In genomic region chr18:57940166-57940565, GRCh38 we compare ENCODE assay signal across 17 cellular contexts.
DNase-seq lines count a peak whose midpoint lies in the region; ATAC-seq and TF ChIP-seq lines count a peak whose summit lies in the region.
"Had no signal": no experiment of that assay in that cellular context is flagged by ENCODE, and none has a peak within 500 bp of the region (broad histone marks: within the 10 kb centered on the region; RNA-seq: fewer than 3 reads in every experiment).

No MANE protein-coding gene starts in this region.

- ATAC-seq in right cardiac atrium (peak; percentile 74 to 88), GM21717 (IDR thresholded peaks at IDR 0.05; ENCODE audit: unreplicated experiment) (no peak)
- ATAC-seq: GM23338 had no signal

- no peak overlapping the region for H3K9ac ChIP-seq in neural cell (ENCODE audit: low read length)
- H3K9ac ChIP-seq in endodermal cell (ENCODE audit: extremely low read depth, low read length, poor library complexity, severe bottlenecking), result no peak overlapping the region

- no peaks in the 10 kb centered on the region for H3K9me3 Mint-ChIP-seq in endodermal cell
- H3K9me3 Mint-ChIP-seq: GM23338, HFFc6 had no signal

- H3K9me3 ChIP-seq in right cardiac atrium (ENCODE audit: control insufficient read depth, low read length) (no peaks in the 10 kb centered on the region), right atrium auricular region (no peaks in the 10 kb centered on the region), neural cell (ENCODE audit: low read length) (no peaks in the 10 kb centered on the region), endodermal cell (ENCODE audit: control insufficient read depth, low read length) (no peaks in the 10 kb centered on the region)
- H3K9me3 ChIP-seq: BE2C had no signal

- 38% methylated on average over 4 of the region's 4 CpGs for WGBS in right cardiac atrium
- whole genome bisulfite sequencing in endodermal cell (ENCODE audit: insufficient coverage in 1 of 2, insufficient read length in 1 of 2), 2 experiments, result 91 to 93% methylated on average over 4 of the region's 4 CpGs

- peak; percentile 25 to 57 (median 44) for DNase-seq in right cardiac atrium
- DNase-seq in right atrium auricular region (ENCODE audit: low spot score), result no peak
- peak; percentile 69 for DNase-seq in cerebellar cortex (ENCODE audit: low spot score)
- DNase-seq in endodermal cell, result no peak
- DNase-seq: ACHN; BE2C; CD4-positive, CD25-positive, alpha-beta regulatory T cell; CD8-positive, alpha-beta memory T cell; COR-L47; GDM1; HCEC 1CT; HFFc6; IMR-90 had no signal

- no peak overlapping the region for H3K4me3 Mint-ChIP-seq in endodermal cell
- H3K4me3 Mint-ChIP-seq: CD4-positive, CD25-positive, alpha-beta regulatory T cell; CD8-positive, alpha-beta memory T cell; GM23338; HFFc6 had no signal

- intact Hi-C loops in right cardiac atrium (cut with DNase I), result no loop called here

- H3K36me3 ChIP-seq in right atrium auricular region (no peaks in the 10 kb centered on the region), neural cell (ENCODE audit: insufficient read depth, low read length) (no peaks in the 10 kb centered on the region), endodermal cell (ENCODE audit: control insufficient read depth, insufficient read depth, low read length) (no peaks in the 10 kb centered on the region)
- H3K36me3 ChIP-seq: BE2C had no signal

- H3K4me1 ChIP-seq in right cardiac atrium (ENCODE audit: control insufficient read depth, insufficient read depth, low read length), result no peaks in the 10 kb centered on the region
- H3K4me1 ChIP-seq in right atrium auricular region, result no peaks in the 10 kb centered on the region
- peaks cover 18% of the 10 kb centered on the region for H3K4me1 ChIP-seq in endodermal cell (ENCODE audit: control insufficient read depth, insufficient read depth, low read length)
- H3K4me1 ChIP-seq: BE2C had no signal

- H3K27me3 ChIP-seq in right cardiac atrium (ENCODE audit: control insufficient read depth, insufficient read depth) (no peaks in the 10 kb centered on the region), right atrium auricular region (no peaks in the 10 kb centered on the region), neural cell (ENCODE audit: insufficient read depth, low read depth, low read length) (no peaks in the 10 kb centered on the region), endodermal cell (ENCODE audit: control insufficient read depth, insufficient read depth, low read length, poor library complexity, severe bottlenecking) (no peaks in the 10 kb centered on the region)
- H3K27me3 ChIP-seq: BE2C had no signal

- TF ChIP-seq CTCF in right atrium auricular region (IDR thresholded peaks at IDR 0.05), result no peak
- TF ChIP-seq CTCF in neural cell (IDR thresholded peaks at IDR 0.05; ENCODE audit: poor library complexity, severe bottlenecking), result no peak
- TF ChIP-seq CTCF in endodermal cell (conservative IDR thresholded peaks at IDR 0.05), result no peak

- H3K36me3 Mint-ChIP-seq in endodermal cell (ENCODE audit: low read depth), result no peaks in the 10 kb centered on the region
- H3K36me3 Mint-ChIP-seq: CD4-positive, CD25-positive, alpha-beta regulatory T cell; CD8-positive, alpha-beta memory T cell had no signal

- no peak for TF ChIP-seq RAD21 in neural cell (conservative IDR thresholded peaks at IDR 0.05)

- no peak overlapping the region for H2AFZ ChIP-seq in neural cell (ENCODE audit: low read depth, low read length)
- H2AFZ ChIP-seq: GM23338 had no signal

- H3K4me2 ChIP-seq in neural cell (ENCODE audit: low read length), result no peak overlapping the region
- H3K4me2 ChIP-seq: GM23338 had no signal

- peaks cover 25% of the 10 kb centered on the region for H3K4me1 Mint-ChIP-seq in endodermal cell
- H3K4me1 Mint-ChIP-seq: CD4-positive, CD25-positive, alpha-beta regulatory T cell; CD8-positive, alpha-beta memory T cell had no signal

- no peaks in the 10 kb centered on the region for H4K20me1 ChIP-seq in neural cell (ENCODE audit: insufficient read depth)

- H3K9me2 ChIP-seq in neural cell (ENCODE audit: insufficient read depth, low read length), result no peaks in the 10 kb centered on the region

- H3K79me2 ChIP-seq in neural cell (replicated peaks; ENCODE audit: insufficient read depth, low read length), result no peaks in the 10 kb centered on the region

- H3K27me3 Mint-ChIP-seq in endodermal cell (ENCODE audit: insufficient read depth), result peaks cover 35% of the 10 kb centered on the region

- H3K4me3 ChIP-seq in right cardiac atrium (ENCODE audit: low read length), result no peak overlapping the region
- no peak overlapping the region for H3K4me3 ChIP-seq in right atrium auricular region
- no peak overlapping the region for H3K4me3 ChIP-seq in neural cell (ENCODE audit: low read length)
- H3K4me3 ChIP-seq in endodermal cell (ENCODE audit: low read length), result no peak overlapping the region
- H3K4me3 ChIP-seq: GM23338 had no signal

- TF ChIP-seq EP300 in neural cell (conservative IDR thresholded peaks at IDR 0.05; ENCODE audit: poor library complexity, severe bottlenecking), result no peak

- no peak overlapping the region for H3K27ac Mint-ChIP-seq in endodermal cell
- H3K27ac Mint-ChIP-seq: CD4-positive, CD25-positive, alpha-beta regulatory T cell; CD8-positive, alpha-beta memory T cell; GM23338; HFFc6 had no signal

- H3K27ac ChIP-seq in right cardiac atrium (ENCODE audit: low read length) (no peak overlapping the region), right atrium auricular region (no peak overlapping the region), neural cell (ENCODE audit: low read length) (peak overlapping the region; percentile 83), endodermal cell (ENCODE audit: low read depth, low read length) (no peak overlapping the region)
- H3K27ac ChIP-seq: HL-60 had no signal

- no peaks in the 10 kb centered on the region for H3F3A ChIP-seq in neural cell (ENCODE audit: insufficient read depth, low read length, poor library complexity, severe bottlenecking)

TF ChIP-seq in neural cell, 6 proteins besides CTCF, POLR2A, EP300 and RAD21:
- no peak for TF ChIP-seq EZH2 (IDR thresholded peaks at IDR 0.05; ENCODE audit: borderline replicate concordance, insufficient read depth, low read length, poor library complexity, severe bottlenecking)
- TF ChIP-seq TAF1 (IDR thresholded peaks at IDR 0.05; ENCODE audit: low read depth), result no peak
- no peak for TF ChIP-seq SMC3 (conservative IDR thresholded peaks at IDR 0.05; ENCODE audit: poor library complexity)
- TF ChIP-seq MXI1 (conservative IDR thresholded peaks at IDR 0.05; ENCODE audit: poor library complexity, severe bottlenecking), result no peak
- no peak for TF ChIP-seq REST (IDR thresholded peaks at IDR 0.05; ENCODE audit: borderline replicate concordance)
- TF ChIP-seq POLR2AphosphoS5 (IDR thresholded peaks at IDR 0.05), result no peak
TF ChIP-seq in neural cell: peak in this region for 0.

Comparison
In these comparisons a context has a peak if more than half of its experiments do, and no peak if none do; other contexts are left out.
1. DNase-seq: peak in right cardiac atrium (3 of 3) and cerebellar cortex (single experiment); none in right atrium auricular region (single experiment) and endodermal cell (single experiment).